Comparison of ENCODE assay signal across 7 cellular contexts in genomic region chr3:77529522-77529921, GRCh38.
"Had no signal": no experiment of that assay in that cellular context is flagged by ENCODE, and none has a peak within 500 bp of the region (broad histone marks: within the 10 kb centered on the region; RNA-seq: fewer than 3 reads in every experiment).

No MANE protein-coding gene starts in this region.

- H3K4me3 ChIP-seq: K562 had no signal

- H3K27ac Mint-ChIP-seq: IgD-negative memory B cell had no signal

- H3K4me3 Mint-ChIP-seq: IgD-negative memory B cell had no signal

- DNase-seq: IMR-90, KBM-7 had no signal

- ATAC-seq: HepG2, K562 had no signal

- H3K27me3 Mint-ChIP-seq: IgD-negative memory B cell had no signal

- H3K36me3 Mint-ChIP-seq: IgD-negative memory B cell had no signal

- H3K4me1 Mint-ChIP-seq: IgD-negative memory B cell had no signal

- H3K27ac ChIP-seq: HL-60 had no signal

- FAIRE-seq: HepG2, HTR-8/SVneo, K562 had no signal
